8 cellular contexts compared by ENCODE assay signal in genomic region chr1:235253219-235253640, GRCh38.
DNase-seq lines count a peak whose midpoint lies in the region; ATAC-seq, FAIRE-seq and TF ChIP-seq lines count a peak whose summit lies in the region.

No MANE protein-coding gene starts in this region.

- no peak overlapping the region for H2AFZ ChIP-seq in KMS-11 (ENCODE audit: low read depth)

- no peaks in the 10 kb centered on the region for H3K27me3 ChIP-seq in BJ (ENCODE audit: control insufficient read depth, insufficient read depth, low read length)
- no peaks in the 10 kb centered on the region for H3K27me3 ChIP-seq in KMS-11 (ENCODE audit: insufficient read depth, low read depth)
- no peaks in the 10 kb centered on the region for H3K27me3 ChIP-seq in pancreas
- no peaks in the 10 kb centered on the region for H3K27me3 ChIP-seq in upper lobe of right lung

- H3K36me3 ChIP-seq in BJ (ENCODE audit: control insufficient read depth, insufficient read depth, low read length) (no peaks in the 10 kb centered on the region; the same call in 1 of the 2 replicates), KMS-11 (ENCODE audit: insufficient read depth) (no peaks in the 10 kb centered on the region), pancreas (peaks cover 0 to 4% (median 0%) of the 10 kb centered on the region in 3 donors), upper lobe of right lung (peaks cover 7% of the 10 kb centered on the region)

- H3K4me3 ChIP-seq in BJ (ENCODE audit: low read depth, low read length) (no peak overlapping the region), KMS-11 (IDR thresholded peaks at IDR 0.05; ENCODE audit: insufficient read depth, low read depth, low read length) (no peak overlapping the region), pancreas (no peak overlapping the region), upper lobe of right lung (no peak overlapping the region)

- peaks cover 20% of the 10 kb centered on the region for H3K4me1 Mint-ChIP-seq in activated T-helper 2 cell treated with anti-CD3 and anti-CD28 coated beads, Interferon-gamma antibody, Interleukin-2, Interleukin-4, amounts not matched to agents 10 μg/mL and 5 μg/mL and 100 μg/mL, durations not matched to agents 14 hours and 24 hours and 36 hours (ENCODE audit: low read depth)

- H3K4me1 ChIP-seq in KMS-11 (ENCODE audit: low read depth, poor library complexity, severe bottlenecking) = peaks cover 11% of the 10 kb centered on the region
- peaks cover 0 to 12% (median 0%) of the 10 kb centered on the region in 3 donors for H3K4me1 ChIP-seq in pancreas
- H3K4me1 ChIP-seq in upper lobe of right lung = peaks cover 7% of the 10 kb centered on the region

- intact Hi-C loops in activated T-helper 2 cell treated with anti-CD3 and anti-CD28 coated beads, Interferon-gamma antibody, Interleukin-2, Interleukin-4, amounts not matched to agents 10 μg/mL and 5 μg/mL and 100 μg/mL, durations not matched to agents 14 hours and 24 hours and 36 hours (cut with micrococcal nuclease) = loop anchor here (1.0 to 2.0 kb wide), 2 partner anchors 76 to 162 kb away; partner anchors contain the start of genes ARID4B and GGPS1
- intact Hi-C loops in pancreas (cut with DNase I) (loop anchor here in 2 of 3 donors (10.0 kb wide), 2 partner anchors 72 to 162 kb away; partner anchors contain the start of genes ARID4B (in 1 of the 2) and GGPS1 (in 1 of the 2)), upper lobe of right lung (cut with DNase I) (loop anchor here (10.0 kb wide), 1 partner anchor 162 kb away; no protein-coding TSS in a partner anchor)

- H3K9ac ChIP-seq in KMS-11 = no peak overlapping the region

- DNase-seq in BJ (ENCODE audit: low read depth) (no peak), RCC 7860 (ENCODE audit: low spot score) (peak; percentile 51), foreskin melanocyte (peak; percentile 54), pancreas (peak in 4 of 6 donors; percentile 41 to 73 (median 54)), upper lobe of right lung (no peak)
- peak; percentile 41 for DNase-seq in activated T-helper 2 cell treated with anti-CD3 and anti-CD28 coated beads, Interferon-gamma antibody, Interleukin-2, Interleukin-4, amounts not matched to agents 10 μg/mL and 5 μg/mL and 100 μg/mL, durations not matched to agents 14 hours and 24 hours and 36 hours (ENCODE audit: low spot score)

- no peaks in the 10 kb centered on the region for H3K9me3 Mint-ChIP-seq in activated T-helper 2 cell treated with anti-CD3 and anti-CD28 coated beads, Interferon-gamma antibody, Interleukin-2, Interleukin-4, amounts not matched to agents 10 μg/mL and 5 μg/mL and 100 μg/mL, durations not matched to agents 14 hours and 24 hours and 36 hours

- no peaks in the 10 kb centered on the region for H3K9me3 ChIP-seq in pancreas
- H3K9me3 ChIP-seq in upper lobe of right lung = no peaks in the 10 kb centered on the region

- H3K27ac Mint-ChIP-seq in activated T-helper 2 cell treated with anti-CD3 and anti-CD28 coated beads, Interferon-gamma antibody, Interleukin-2, Interleukin-4, amounts not matched to agents 10 μg/mL and 5 μg/mL and 100 μg/mL, durations not matched to agents 14 hours and 24 hours and 36 hours = no peak overlapping the region

- 0 to 1% methylated on average over 1 of the region's 1 CpG for WGBS in pancreas, 2 donors

- no peak overlapping the region for H3K27ac ChIP-seq in KMS-11
- no peak overlapping the region for H3K27ac ChIP-seq in pancreas
- H3K27ac ChIP-seq in upper lobe of right lung = no peak overlapping the region

- no peaks in the 10 kb centered on the region for H3K27me3 Mint-ChIP-seq in activated T-helper 2 cell treated with anti-CD3 and anti-CD28 coated beads, Interferon-gamma antibody, Interleukin-2, Interleukin-4, amounts not matched to agents 10 μg/mL and 5 μg/mL and 100 μg/mL, durations not matched to agents 14 hours and 24 hours and 36 hours (ENCODE audit: low read depth)

- peaks cover 38% of the 10 kb centered on the region for H3K36me3 Mint-ChIP-seq in activated T-helper 2 cell treated with anti-CD3 and anti-CD28 coated beads, Interferon-gamma antibody, Interleukin-2, Interleukin-4, amounts not matched to agents 10 μg/mL and 5 μg/mL and 100 μg/mL, durations not matched to agents 14 hours and 24 hours and 36 hours (ENCODE audit: low read depth)

- POLR2A ChIA-PET in BJ (lab: Charles Lee) = no interaction called here

- no peaks in the 10 kb centered on the region for H4K20me1 ChIP-seq in KMS-11 (ENCODE audit: insufficient read depth)

- peaks cover 20% of the 10 kb centered on the region for H3K79me2 ChIP-seq in KMS-11 (ENCODE audit: insufficient read depth, low read depth)

- no peak overlapping the region for H3K4me3 Mint-ChIP-seq in activated T-helper 2 cell treated with anti-CD3 and anti-CD28 coated beads, Interferon-gamma antibody, Interleukin-2, Interleukin-4, amounts not matched to agents 10 μg/mL and 5 μg/mL and 100 μg/mL, durations not matched to agents 14 hours and 24 hours and 36 hours (ENCODE audit: low read depth)

- TF ChIP-seq CTCF in BJ (IDR thresholded peaks at IDR 0.05; ENCODE audit: insufficient read depth, low read depth, low read length) (peak; percentile 86), KMS-11 (conservative IDR thresholded peaks at IDR 0.05; ENCODE audit: low read depth, low read length) (peak; percentile 89), pancreas (IDR thresholded peaks at IDR 0.05) (peak; percentile 37 to 68 (median 63)), upper lobe of right lung (IDR thresholded peaks at IDR 0.05) (peak; percentile 88)

- FAIRE-seq in RCC 7860 (lab: Jason Lieb, UNC) (peak; percentile 65), pancreas (lab: Jason Lieb, UNC) (peak; percentile 68)

- ATAC-seq in GM19395 (IDR thresholded peaks at IDR 0.05; ENCODE audit: unreplicated experiment) (peak; percentile 88), pancreas (peak; percentile 85 to 96 (median 93)), upper lobe of right lung (peak; percentile 98)

- CTCF ChIA-PET in BJ (lab: Yijun Ruan, JAX) = interaction anchor here (0.6 to 4.9 kb wide), 9 partner anchors 11 to 251 kb away, joined by 3 to 45 read pairs (median 4); partner anchors contain the start of gene B3GALNT2

- no peak overlapping the region for H3K4me2 ChIP-seq in KMS-11

Comparison
In these comparisons a context has a peak if more than half of its experiments do, and no peak if none do; other contexts are left out.
1. DNase-seq: peak in RCC 7860 (single experiment), activated T-helper 2 cell treated with anti-CD3 and anti-CD28 coated beads, Interferon-gamma antibody, Interleukin-2, Interleukin-4, amounts not matched to agents 10 μg/mL and 5 μg/mL and 100 μg/mL, durations not matched to agents 14 hours and 24 hours and 36 hours (single experiment), foreskin melanocyte (single experiment) and pancreas (4 of 6); none in BJ (single experiment) and upper lobe of right lung (single experiment).
2. Peak in every context shown above with its lines, with median percentiles within 50 percentile points of each other: CTCF ChIP-seq and ATAC-seq.